1 cellular context compared by ENCODE assay signal in genomic region chr6:27890351-27891299, GRCh38.
TF ChIP-seq lines count a peak whose summit lies in the region.

No MANE protein-coding gene starts in this region.

TF ChIP-seq in GM12878, 131 proteins besides CTCF, POLR2A, EP300 and RAD21 (continued from another document and continues in another):
- TF ChIP-seq ELK1 (IDR thresholded peaks at IDR 0.05; ENCODE audit: low read depth, low read length) (peak; percentile 56; the same call in 1 of the 2 replicates), RB1 (IDR thresholded peaks at IDR 0.05; ENCODE audit: borderline replicate concordance) (peak; percentile 20; the same call in 1 of the 2 replicates), CHD2 (IDR thresholded peaks at IDR 0.05; ENCODE audit: borderline replicate concordance, low read depth, low read length) (peak; percentile 84), ZNF622 (IDR thresholded peaks at IDR 0.05) (no peak), FOS (IDR thresholded peaks at IDR 0.05; ENCODE audit: borderline replicate concordance, extremely low read depth, insufficient read length) (peak; percentile 47), E2F4 (IDR thresholded peaks at IDR 0.05; ENCODE audit: low read depth, low read length) (no peak), HDAC2 (IDR thresholded peaks at IDR 0.05) (no peak), HSF1 (IDR thresholded peaks at IDR 0.05; ENCODE audit: low read depth, low read length) (peak; percentile 55; the same call in 1 of the 2 replicates), MEF2B (IDR thresholded peaks at IDR 0.05; ENCODE audit: partially characterized antibody, poor library complexity, severe bottlenecking) (no peak), RCOR1 (conservative IDR thresholded peaks at IDR 0.05; ENCODE audit: low read depth, low read length) (no peak), SMARCA5 (IDR thresholded peaks at IDR 0.05) (peak; percentile 55; the same call in 1 of the 2 replicates), ZSCAN29 (IDR thresholded peaks at IDR 0.05) (no peak), NR2C1 (IDR thresholded peaks at IDR 0.05) (no peak), CHD1 (IDR thresholded peaks at IDR 0.05; ENCODE audit: low read depth, low read length) (peak; percentile 89; the same call in 1 of the 2 replicates), IRF4 (IDR thresholded peaks at IDR 0.05; ENCODE audit: low read depth, low read length) (0 out of 2 replicates have a peak, but pooled peaks have one; percentile 7), NFXL1 (IDR thresholded peaks at IDR 0.05; ENCODE audit: borderline replicate concordance) (peak; percentile 96), E4F1 (IDR thresholded peaks at IDR 0.05; ENCODE audit: borderline replicate concordance, partially characterized antibody) (no peak), NFIC (IDR thresholded peaks at IDR 0.05; ENCODE audit: low read depth, low read length) (peak; percentile 54), EED (IDR thresholded peaks at IDR 0.05; ENCODE audit: low read depth) (peak; percentile 55), GATAD2B (conservative IDR thresholded peaks at IDR 0.05; ENCODE audit: low read depth) (peak; percentile 80), CEBPB (IDR thresholded peaks at IDR 0.05; ENCODE audit: borderline replicate concordance in 1 of 2, low read depth in 2 of 2, low read length in 2 of 2) (no peak), EGR1 (IDR thresholded peaks at IDR 0.05; ENCODE audit: borderline replicate concordance in 1 of 2, low read depth in 2 of 2, low read length in 2 of 2) (peak; percentile 23 to 56; a peak in 2 of 3 replicates), TCF7 (IDR thresholded peaks at IDR 0.05; ENCODE audit: borderline replicate concordance) (no peak), CUX1 (IDR thresholded peaks at IDR 0.05; ENCODE audit: insufficient replicate concordance, low read depth, low read length) (no peak), HDGF (IDR thresholded peaks at IDR 0.05) (no peak), NRF1 (conservative IDR thresholded peaks at IDR 0.05; ENCODE audit: low read depth, low read length) (no peak), ZNF207 (IDR thresholded peaks at IDR 0.05; ENCODE audit: borderline replicate concordance) (no peak), NKRF (conservative IDR thresholded peaks at IDR 0.05) (peak; percentile 58), CBX5 (IDR thresholded peaks at IDR 0.05; ENCODE audit: low read depth) (no peak), ZBED1 (IDR thresholded peaks at IDR 0.05; ENCODE audit: borderline replicate concordance) (peak; percentile 98), WRNIP1 (IDR thresholded peaks at IDR 0.05; ENCODE audit: borderline replicate concordance, low read depth, low read length) (0 out of 2 replicates have a peak, but pooled peaks have one; percentile 68), ZBTB33 (IDR thresholded peaks at IDR 0.05) (no peak; the same call in 1 of the 2 replicates), ZBTB11 (CRISPR knock-in tag; IDR thresholded peaks at IDR 0.05) (no peak), PAX5 (IDR thresholded peaks at IDR 0.05; ENCODE audit: borderline replicate concordance, low read depth, low read length) (peak; percentile 84), USF1 (IDR thresholded peaks at IDR 0.05; ENCODE audit: borderline replicate concordance, extremely low read length, insufficient read depth, low read depth, low read length) (no peak), YBX1 (IDR thresholded peaks at IDR 0.05) (no peak), ATF2 (IDR thresholded peaks at IDR 0.05; ENCODE audit: low read length) (peak; percentile 30; the same call in 1 of the 2 replicates)
